Comparison of ENCODE assay signal across 27 cellular contexts in the genomic region with DNA sequence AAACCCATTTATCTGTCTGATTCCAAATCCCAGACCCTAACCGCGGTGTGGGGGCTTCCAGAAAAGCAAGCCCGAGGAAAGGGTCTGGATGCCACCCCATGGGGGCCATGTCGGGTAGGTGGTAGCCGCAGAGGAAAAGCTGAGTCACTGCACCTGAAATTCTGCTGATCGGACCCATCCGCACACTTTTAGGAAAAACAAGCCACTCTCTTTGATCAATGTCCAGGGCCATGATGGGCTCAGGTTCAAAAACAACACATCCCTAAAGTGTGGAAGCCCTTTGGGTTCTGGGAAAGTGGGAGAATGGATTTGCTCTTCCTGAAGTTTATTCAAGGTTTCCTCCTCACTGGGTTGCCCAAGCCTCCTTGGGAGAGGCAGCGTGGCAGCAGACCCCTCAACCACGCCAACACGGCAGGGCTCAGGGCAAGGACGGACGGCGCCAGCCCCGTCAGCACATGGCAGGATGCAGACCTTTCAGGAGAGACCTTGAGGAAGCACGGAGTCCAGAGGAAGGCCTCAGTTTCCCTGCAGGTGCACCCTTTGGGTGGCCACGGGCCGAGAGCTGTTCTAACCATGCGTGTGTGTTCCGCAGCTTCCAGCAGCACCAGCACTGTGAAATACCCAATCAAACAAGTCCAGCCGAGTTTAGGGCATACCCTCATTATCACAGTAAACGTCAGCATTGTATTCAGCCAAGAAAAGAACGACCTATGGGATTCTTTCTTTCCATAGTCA.
"Had no signal": no experiment of that assay in that cellular context is flagged by ENCODE, and none has a peak within 500 bp of the region (broad histone marks: within the 10 kb centered on the region; RNA-seq: fewer than 3 reads in every experiment).

No MANE protein-coding gene starts in this region.

- ATAC-seq: activated CD4-positive, CD25-positive, alpha-beta regulatory T cell treated with anti-CD3 and anti-CD28 coated beads, Interleukin-2, amount 50 U/mL, for 24 hours; activated naive CD8-positive, alpha-beta T cell treated with anti-CD3 and anti-CD28 coated beads, Interleukin-2, amount 50 U/mL, for 24 hours; body of pancreas; T-cell had no signal

- H3K4me1 Mint-ChIP-seq: activated CD4-positive, alpha-beta memory T cell treated with anti-CD3 and anti-CD28 coated beads, Interleukin-2, amount 10 ng/mL, durations not matched to agents 7 days and 5 days; activated CD4-positive, alpha-beta T cell treated with anti-CD3 and anti-CD28 coated beads, Interleukin-2, amount 10 ng/mL, durations not matched to agents 24 days and 14 days; activated naive CD8-positive, alpha-beta T cell treated with anti-CD3 and anti-CD28 coated beads, Interleukin-2, amount 50 U/mL, for 24 hours; immature natural killer cell; T-cell had no signal

- H3K27me3 Mint-ChIP-seq: activated CD4-positive, alpha-beta memory T cell treated with anti-CD3 and anti-CD28 coated beads, Interleukin-2, amount 10 ng/mL, durations not matched to agents 7 days and 5 days; activated CD4-positive, alpha-beta T cell treated with anti-CD3 and anti-CD28 coated beads, Interleukin-2, amount 10 ng/mL, durations not matched to agents 24 days and 14 days; activated naive CD8-positive, alpha-beta T cell treated with anti-CD3 and anti-CD28 coated beads, Interleukin-2, amount 50 U/mL, for 24 hours; T-cell had no signal

- H3K4me3 Mint-ChIP-seq: activated CD4-positive, alpha-beta memory T cell treated with anti-CD3 and anti-CD28 coated beads, Interleukin-2, amount 10 ng/mL, durations not matched to agents 7 days and 5 days; activated CD4-positive, alpha-beta T cell treated with anti-CD3 and anti-CD28 coated beads, Interleukin-2, amount 10 ng/mL, durations not matched to agents 24 days and 14 days; activated naive CD8-positive, alpha-beta T cell treated with anti-CD3 and anti-CD28 coated beads, Interleukin-2, amount 50 U/mL, for 24 hours; activated T-helper 1 cell treated with anti-CD3 and anti-CD28 coated beads, Interleukin-12 subunit alpha, Interleukin-12 subunit beta, Interleukin-2, Interleukin-4 antibody, amounts not matched to agents 30 ng/mL and 10 ng/mL and 1 ng/mL, durations not matched to agents 14 hours and 24 hours and 36 hours; dendritic cell treated with granulocyte-macrophage colony-stimulating factor and Interleukin-4, amounts not matched to agents 40 ng/mL and 50 ng/mL, for 4 days; immature natural killer cell; nephron progenitor cell; T-cell; T-helper 2 cell treated with Interferon-gamma antibody and Interleukin-4, amounts not matched to agents 5 μg/mL and 100 μg/mL, for 36 hours; type B pancreatic cell had no signal

- H3K4me1 ChIP-seq: body of pancreas, right lobe of liver, testis had no signal

- H3K9me3 Mint-ChIP-seq: activated CD4-positive, alpha-beta T cell treated with anti-CD3 and anti-CD28 coated beads, Interleukin-2, amount 10 ng/mL, durations not matched to agents 24 days and 14 days; activated naive CD8-positive, alpha-beta T cell treated with anti-CD3 and anti-CD28 coated beads, Interleukin-2, amount 50 U/mL, for 24 hours; activated T-helper 1 cell treated with anti-CD3 and anti-CD28 coated beads, Interleukin-12 subunit alpha, Interleukin-12 subunit beta, Interleukin-2, Interleukin-4 antibody, amounts not matched to agents 30 ng/mL and 10 ng/mL and 1 ng/mL, durations not matched to agents 14 hours and 24 hours and 36 hours; immature natural killer cell; T-cell; T-helper 2 cell treated with Interferon-gamma antibody and Interleukin-4, amounts not matched to agents 5 μg/mL and 100 μg/mL, for 36 hours had no signal

- FAIRE-seq: small intestine had no signal

- H3K27me3 ChIP-seq: body of pancreas, cardiac muscle cell, right lobe of liver, testis had no signal

- H3K27ac ChIP-seq: body of pancreas, cardiac muscle cell, left ventricle myocardium inferior, right lobe of liver, testis, VCaP had no signal

- DNase-seq: activated CD4-positive, alpha-beta memory T cell treated with anti-CD3 and anti-CD28 coated beads, Interleukin-2, amount 10 ng/mL, durations not matched to agents 7 days and 5 days; activated CD4-positive, alpha-beta T cell treated with anti-CD3 and anti-CD28 coated beads, Interleukin-2, amount 10 ng/mL, durations not matched to agents 24 days and 14 days; activated gamma-delta T cell; activated naive CD4-positive, alpha-beta T cell treated with anti-CD3 and anti-CD28 coated beads, Interleukin-2, amount 50 U/mL, for 16 hours; activated naive CD8-positive, alpha-beta T cell treated with anti-CD3 and anti-CD28 coated beads, Interleukin-2, amount 50 U/mL, for 24 hours; body of pancreas; effector CD8-positive, alpha-beta T cell; foreskin melanocyte; immature natural killer cell; kidney glomerular epithelial cell; left ventricle myocardium inferior; mammary epithelial cell; nephron progenitor cell; nucleus accumbens; right lobe of liver; small intestine; stimulated activated CD4-positive, alpha-beta T cell treated with anti-CD3 and anti-CD28 coated beads, Interleukin-2, amount 100 ng/mL, for 48 hours; stimulated activated naive CD4-positive, alpha-beta T cell; T-cell; testis had no signal

- H3K4me3 ChIP-seq: body of pancreas, cardiac muscle cell, left ventricle myocardium inferior, right lobe of liver, testis had no signal

- H3K27ac Mint-ChIP-seq: activated CD4-positive, alpha-beta memory T cell treated with anti-CD3 and anti-CD28 coated beads, Interleukin-2, amount 10 ng/mL, durations not matched to agents 7 days and 5 days; activated CD4-positive, alpha-beta T cell treated with anti-CD3 and anti-CD28 coated beads, Interleukin-2, amount 10 ng/mL, durations not matched to agents 24 days and 14 days; activated naive CD8-positive, alpha-beta T cell treated with anti-CD3 and anti-CD28 coated beads, Interleukin-2, amount 50 U/mL, for 24 hours; activated T-helper 1 cell treated with anti-CD3 and anti-CD28 coated beads, Interleukin-12 subunit alpha, Interleukin-12 subunit beta, Interleukin-2, Interleukin-4 antibody, amounts not matched to agents 30 ng/mL and 10 ng/mL and 1 ng/mL, durations not matched to agents 14 hours and 24 hours and 36 hours; dendritic cell treated with granulocyte-macrophage colony-stimulating factor and Interleukin-4, amounts not matched to agents 40 ng/mL and 50 ng/mL, for 4 days; immature natural killer cell; nephron progenitor cell; T-cell; T-helper 2 cell treated with Interferon-gamma antibody and Interleukin-4, amounts not matched to agents 5 μg/mL and 100 μg/mL, for 36 hours had no signal

- H3K9me3 ChIP-seq: body of pancreas, right lobe of liver, testis had no signal

- H3K36me3 Mint-ChIP-seq: immature natural killer cell, T-cell, type B pancreatic cell had no signal

- H3K36me3 ChIP-seq: cardiac muscle cell, left ventricle myocardium inferior, right lobe of liver had no signal
